In the genomic region with DNA sequence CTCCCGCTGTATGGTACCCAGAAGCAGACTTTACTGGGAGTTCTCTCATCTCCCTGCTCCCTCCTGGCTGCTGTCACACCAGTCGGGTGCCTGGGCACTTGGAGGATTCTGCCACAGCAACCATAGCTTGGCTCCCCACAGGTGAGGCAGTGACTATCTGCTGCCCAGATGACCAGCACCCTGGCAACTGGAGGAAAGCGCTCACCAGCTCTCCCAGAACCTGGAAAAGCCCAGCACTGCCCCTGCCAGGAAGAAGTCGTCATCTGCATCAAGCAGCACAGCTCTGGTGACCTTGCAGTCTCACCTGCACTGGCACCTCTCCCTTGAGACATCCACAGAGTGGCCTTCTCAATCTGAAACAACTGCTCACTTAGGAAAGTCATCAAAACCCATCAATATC, we compare ENCODE assay signal across 14 cellular contexts. TPM values are rescaled to one million over a fixed set of nuclear protein-coding genes. Genes with fewer than 3 reads are reported as not detected.
DNase-seq lines count a peak whose midpoint lies in the region; FAIRE-seq and TF ChIP-seq lines count a peak whose summit lies in the region.
"Had no signal": no experiment of that assay in that cellular context is flagged by ENCODE, and none has a peak within 500 bp of the region (broad histone marks: within the 10 kb centered on the region; RNA-seq: fewer than 3 reads in every experiment).

No MANE protein-coding gene starts in this region.

- peak; percentile 47 for TF ChIP-seq CTCF in endodermal cell (conservative IDR thresholded peaks at IDR 0.05)
- TF ChIP-seq CTCF in adrenal gland (IDR thresholded peaks at IDR 0.05): no peak

- H3K9me3 ChIP-seq in endodermal cell (ENCODE audit: control insufficient read depth, low read length): no peaks in the 10 kb centered on the region
- H3K9me3 ChIP-seq in small intestine (ENCODE audit: control insufficient read depth, low read depth): no peaks in the 10 kb centered on the region
- H3K9me3 ChIP-seq in adrenal gland (replicated peaks in 1 of 3): no peaks in the 10 kb centered on the region
- H3K9me3 ChIP-seq: psoas muscle had no signal

- no peak overlapping the region for H3K4me3 Mint-ChIP-seq in endodermal cell
- H3K4me3 Mint-ChIP-seq: IgD-negative memory B cell had no signal

- no peak overlapping the region for H3K27ac Mint-ChIP-seq in endodermal cell

- H3K27me3 Mint-ChIP-seq in endodermal cell (ENCODE audit: insufficient read depth): no peaks in the 10 kb centered on the region

- no peak overlapping the region for H3K4me3 ChIP-seq in endodermal cell (ENCODE audit: low read length)
- H3K4me3 ChIP-seq in small intestine (ENCODE audit: low read depth in 1 of 2, low read length in 2 of 2): no peak overlapping the region
- no peak overlapping the region for H3K4me3 ChIP-seq in adrenal gland
- H3K4me3 ChIP-seq: psoas muscle had no signal

- no peaks in the 10 kb centered on the region for H3K36me3 Mint-ChIP-seq in endodermal cell (ENCODE audit: low read depth)

- no peak overlapping the region for H3K27ac ChIP-seq in endodermal cell (ENCODE audit: low read depth, low read length)
- no peak overlapping the region for H3K27ac ChIP-seq in small intestine (ENCODE audit: low read depth in 1 of 2, low read length in 1 of 2)
- H3K27ac ChIP-seq in adrenal gland: peak overlapping the region in 2 of 5 donors; percentile 41 to 72
- H3K27ac ChIP-seq: psoas muscle had no signal

- H3K4me1 Mint-ChIP-seq in endodermal cell: peaks cover 21% of the 10 kb centered on the region

- FAIRE-seq in small intestine (lab: Jason Lieb, UNC): no peak

- WGBS in endodermal cell (ENCODE audit: insufficient coverage in 1 of 2, insufficient read length in 1 of 2), 2 experiments: 89 to 90% methylated on average over 2 to 4 of the region's 4 CpGs
- 74 to 89% (median 79%) methylated on average over 4 of the region's 4 CpGs for whole genome bisulfite sequencing in small intestine, 3 donors
- WGBS in adrenal gland, 4 donors: 80 to 90% (median 84%) methylated on average over 4 of the region's 4 CpGs

- TF ChIP-seq POLR2A in adrenal gland (IDR thresholded peaks at IDR 0.05): no peak

- H3K36me3 ChIP-seq in endodermal cell (ENCODE audit: control insufficient read depth, insufficient read depth, low read length) (no peaks in the 10 kb centered on the region), small intestine (ENCODE audit: control insufficient read depth in 2 of 2, insufficient read depth in 2 of 2, low read length in 2 of 2) (no peaks in the 10 kb centered on the region), adrenal gland (replicated peaks in 1 of 2) (no peaks in the 10 kb centered on the region)

- H3K4me1 ChIP-seq in endodermal cell (ENCODE audit: control insufficient read depth, insufficient read depth, low read length) (peaks cover 5% of the 10 kb centered on the region), small intestine (ENCODE audit: control insufficient read depth in 2 of 2, insufficient read depth in 1 of 2, low read depth in 1 of 2, low read length in 1 of 2) (no peaks in the 10 kb centered on the region), adrenal gland (replicated peaks in 1 of 2) (no peaks in the 10 kb centered on the region)
- H3K4me1 ChIP-seq: psoas muscle had no signal

- H3K9me3 Mint-ChIP-seq in endodermal cell: no peaks in the 10 kb centered on the region

- DNase-seq in NCI-H1417 (lab: John Stamatoyannopoulos, UW) (peak in 2 of 3 experiments; percentile 15 to 56), NCI-H1417 treated with DMSO at 0.1 percent for 48 hours (lab: John Stamatoyannopoulos, UW) (no peak), NCI-H69 (lab: John Stamatoyannopoulos, UW) (peak; percentile 13), endodermal cell (no peak), small intestine (peak; percentile 14), hippocampal formation (lab: John Stamatoyannopoulos, UW) (no peak), adrenal gland (no peak), NCI-H345 treated with DMSO at 0.1 percent for 48 hours (lab: John Stamatoyannopoulos, UW; ENCODE audit: unreplicated experiment) (no peak)
- DNase-seq: activated CD4-positive, CD25-positive, alpha-beta regulatory T cell; activated gamma-delta T cell; cortex of kidney; DND-41; psoas muscle had no signal

- H3K27me3 ChIP-seq in endodermal cell (ENCODE audit: control insufficient read depth, insufficient read depth, low read length, poor library complexity, severe bottlenecking) (no peaks in the 10 kb centered on the region), small intestine (ENCODE audit: control insufficient read depth in 2 of 2, insufficient read depth in 2 of 2, low read length in 2 of 2) (no peaks in the 10 kb centered on the region), adrenal gland (no peaks in the 10 kb centered on the region)

- no peak overlapping the region for H3K9ac ChIP-seq in endodermal cell (ENCODE audit: extremely low read depth, low read length, poor library complexity, severe bottlenecking)

- intact Hi-C loops in adrenal gland (cut with DNase I): no loop called here

RNA-seq across cellular contexts. Expression of a gene that starts 31.9 kb away (rescaled TPM):
- total RNA-seq in endodermal cell: 10 to 100 TPM; 17.3 to 19.5 TPM
- 2.7 TPM for polyA plus RNA-seq in endodermal cell (2013, experiment 1 of 2)
- polyA plus RNA-seq in endodermal cell (2013, experiment 2 of 2): 3.1 TPM
- 10 to 100 TPM; 12.4 to 25.8 (median 15.0) TPM for polyA plus RNA-seq in small intestine
- 10 to 100 TPM in 3 of 8 donors, 1 to 10 TPM in 5; 3.4 to 28.4 (median 5.9) TPM for total RNA-seq in adrenal gland
- 1 to 10 TPM; 1.9 to 3.8 (median 3.7) TPM for polyA plus RNA-seq in adrenal gland

RNA-seq across cellular contexts. Expression of a gene that starts 48.3 kb away (rescaled TPM):
- total RNA-seq in endodermal cell: 1 to 10 TPM; 4.0 to 4.8 TPM
- polyA plus RNA-seq in endodermal cell (2013, experiment 1 of 2): 4.0 TPM
- 3.8 TPM for polyA plus RNA-seq in endodermal cell (2013, experiment 2 of 2)
- polyA plus RNA-seq in small intestine: 10 to 100 TPM in 2 of 3 donors, 1 to 10 TPM in 1; 2.0 to 34.7 (median 11.1) TPM
- 100 to 1,000 TPM in 6 of 8 donors, 10 to 100 TPM in 2; 65.3 to 389 (median 204) TPM for total RNA-seq in adrenal gland
- 100 to 1,000 TPM in 2 of 3 donors, 10 to 100 TPM in 1; 85.8 to 119 (median 108) TPM for polyA plus RNA-seq in adrenal gland

Comparison
In these comparisons a context has a peak if more than half of its experiments do, and no peak if none do; other contexts are left out.
1. DNase-seq: peak in NCI-H1417 (2 of 3), NCI-H69 (single experiment) and small intestine (single experiment); none in NCI-H1417 treated with DMSO at 0.1 percent for 48 hours (single experiment), endodermal cell (single experiment), hippocampal formation (0 of 2), adrenal gland (0 of 7) and NCI-H345 treated with DMSO at 0.1 percent for 48 hours (single experiment).
2. RNA of a gene that starts 48.3 kb away (total RNA-seq): 65.3 to 389 TPM in adrenal gland; 4.0 to 4.8 TPM in endodermal cell; every median in the first group is over 10 times any median in the second.